In genomic region chr5:138753794-138754698, GRCh38 we compare ENCODE assay signal across 1 cellular context.
TF ChIP-seq lines count a peak whose summit lies in the region.

No MANE protein-coding gene starts in this region.

TF ChIP-seq in HepG2, 621 proteins besides CTCF, POLR2A, EP300 and RAD21 (continued from another document):
- no peak for TF ChIP-seq SP5 (CRISPR knock-in tag; IDR thresholded peaks at IDR 0.05; ENCODE audit: borderline replicate concordance, low read depth)
- no peak for TF ChIP-seq REPIN1 (CRISPR knock-in tag; IDR thresholded peaks at IDR 0.05; ENCODE audit: borderline replicate concordance, low read depth)
- no peak for TF ChIP-seq PAF1 (CRISPR knock-in tag; IDR thresholded peaks at IDR 0.05)
- no peak for TF ChIP-seq SOX6 (IDR thresholded peaks at IDR 0.05)
- TF ChIP-seq SOX6 (CRISPR knock-in tag; IDR thresholded peaks at IDR 0.05): no peak
